ENCODE assay signal across 11 cellular contexts in the genomic region with DNA sequence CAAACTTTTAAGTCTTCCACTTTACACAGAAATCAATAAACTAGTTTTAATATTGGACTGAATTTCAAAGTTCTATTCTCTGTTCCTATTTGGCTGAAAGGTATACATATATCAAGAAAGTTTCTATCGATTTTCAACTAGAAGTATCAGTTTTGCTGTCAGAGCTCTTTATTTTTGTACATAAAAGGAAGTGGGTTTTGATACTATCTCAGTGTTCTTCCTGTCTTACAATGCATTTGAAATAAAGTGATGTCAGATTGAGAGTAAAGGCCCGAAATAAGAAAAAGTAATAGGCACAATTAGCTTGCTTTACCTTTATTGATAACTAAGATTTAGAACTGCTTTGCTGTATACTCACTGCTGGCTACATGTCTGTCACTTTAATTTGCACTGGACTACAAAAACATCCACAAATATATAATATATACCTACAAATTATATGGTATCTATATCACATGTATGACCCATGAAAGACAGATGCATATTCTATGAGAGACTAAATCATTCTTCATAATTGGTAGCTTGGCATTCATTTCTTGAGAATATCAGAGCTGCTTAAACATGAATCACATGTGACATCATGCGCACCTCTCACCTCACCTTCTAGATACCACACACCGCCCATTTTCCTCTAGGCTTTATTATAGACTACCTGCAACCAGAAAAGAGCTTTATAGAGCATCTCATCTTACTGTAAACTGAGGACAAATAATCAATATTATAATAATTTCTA.
DNase-seq lines count a peak whose midpoint lies in the region; ATAC-seq, FAIRE-seq and TF ChIP-seq lines count a peak whose summit lies in the region.
"Had no signal": no experiment of that assay in that cellular context is flagged by ENCODE, and none has a peak within 500 bp of the region (broad histone marks: within the 10 kb centered on the region; RNA-seq: fewer than 3 reads in every experiment).

No MANE protein-coding gene starts in this region.

- POLR2A ChIA-PET in HepG2 (lab: Yijun Ruan, JAX), result interaction anchor here (1.0 kb wide), 1 partner anchor 84 kb away, joined by 3 read pairs; a partner anchor contains a TSS
- POLR2A ChIA-PET in activated CD8-positive, alpha-beta T cell treated with anti-CD3 and anti-CD28 coated beads for 36 hours (lab: Charles Lee), result interaction anchor here (0.7 to 2.7 kb wide), 4 partner anchors 13 to 57 kb away, joined by 3 to 10 read pairs (median 6); no protein-coding TSS in a partner anchor

- no peaks in the 10 kb centered on the region for H3K27me3 Mint-ChIP-seq in activated CD8-positive, alpha-beta T cell treated with anti-CD3 and anti-CD28 coated beads for 36 hours

- no peak overlapping the region for H3K4me2 ChIP-seq in HepG2 (ENCODE audit: low read depth, low read length)

- 92% methylated on average over 4 of the region's 4 CpGs for WGBS in HepG2 (ENCODE audit: low lambda C conversion rate)
- WGBS in right lobe of liver (ENCODE audit: insufficient coverage, low coverage, low lambda C conversion rate, missing lambda C conversion rate), result 63% methylated on average over 4 of the region's 4 CpGs

- H4K20me1 ChIP-seq in HepG2 (ENCODE audit: insufficient read depth, low read length), result no peaks in the 10 kb centered on the region; the same call in none of the 2 replicates

- no peak overlapping the region for H3K4me3 ChIP-seq in HepG2 (replicated peaks in 1 of 3; ENCODE audit: insufficient read depth in 1 of 3, low read depth in 2 of 3, low read length in 3 of 3)
- H3K4me3 ChIP-seq in right lobe of liver, result no peak overlapping the region
- H3K4me3 ChIP-seq in upper lobe of right lung, result no peak overlapping the region

- H3K9ac ChIP-seq in HepG2 (ENCODE audit: insufficient read depth, low read depth, low read length), result no peak overlapping the region

- no peak for FAIRE-seq in HepG2 (lab: Jason Lieb, UNC)
- no peak for FAIRE-seq in urothelium cell line (lab: Jason Lieb, UNC)
- FAIRE-seq: endometrium, RCC 7860 had no signal

- peaks cover 84% of the 10 kb centered on the region for H3K4me1 Mint-ChIP-seq in activated CD8-positive, alpha-beta T cell treated with anti-CD3 and anti-CD28 coated beads for 36 hours (ENCODE audit: low read depth)

- peaks cover 3% of the 10 kb centered on the region for H3K9me3 Mint-ChIP-seq in activated CD8-positive, alpha-beta T cell treated with anti-CD3 and anti-CD28 coated beads for 36 hours

- H3K36me3 Mint-ChIP-seq in activated CD8-positive, alpha-beta T cell treated with anti-CD3 and anti-CD28 coated beads for 36 hours (ENCODE audit: low read depth), result peaks cover 73% of the 10 kb centered on the region

- H3K4me3 Mint-ChIP-seq in activated CD8-positive, alpha-beta T cell treated with anti-CD3 and anti-CD28 coated beads for 36 hours, result peak overlapping the region; percentile 80

- H3K9me3 ChIP-seq in HepG2 (ENCODE audit: low read length), result no peaks in the 10 kb centered on the region
- H3K9me3 ChIP-seq in right lobe of liver, result no peaks in the 10 kb centered on the region
- no peaks in the 10 kb centered on the region for H3K9me3 ChIP-seq in upper lobe of right lung

- TF ChIP-seq CTCF in HepG2 (CRISPR knock-in tag; IDR thresholded peaks at IDR 0.05), result no peak
- no peak for TF ChIP-seq CTCF in right lobe of liver (IDR thresholded peaks at IDR 0.05)
- TF ChIP-seq CTCF in activated CD8-positive, alpha-beta T cell treated with anti-CD3 and anti-CD28 coated beads for 36 hours (IDR thresholded peaks at IDR 0.05), result no peak
- no peak for TF ChIP-seq CTCF in upper lobe of right lung (IDR thresholded peaks at IDR 0.05)

- CTCF ChIA-PET in HepG2 (lab: Yijun Ruan, JAX; ENCODE audit: low intra/inter-chr PET ratio, low total read pairs), result interaction anchor here (0.6 kb wide), 1 partner anchor 22 kb away, joined by 3 read pairs; no protein-coding TSS in a partner anchor
- CTCF ChIA-PET in activated CD8-positive, alpha-beta T cell treated with anti-CD3 and anti-CD28 coated beads for 36 hours (lab: Charles Lee), result interaction anchor here (1.0 to 2.6 kb wide), 7 partner anchors 8 to 58 kb away, joined by 3 to 20 read pairs (median 4); no protein-coding TSS in a partner anchor

- TSS peak; percentile 9 for BruUV-seq in HepG2 (replicated peaks; lab: Mats Ljungman, UMichigan)

- TF ChIP-seq RAD21 in HepG2 (CRISPR knock-in tag; IDR thresholded peaks at IDR 0.05), result no peak

- peak overlapping the region; percentile 92 for H3K27ac Mint-ChIP-seq in activated CD8-positive, alpha-beta T cell treated with anti-CD3 and anti-CD28 coated beads for 36 hours

- H2AFZ ChIP-seq in HepG2 (ENCODE audit: low read length), result no peak overlapping the region

- in situ Hi-C loops in HepG2 (cut with HindIII; ENCODE audit: extremely low pct_ligation_motif_present, low pct_unique_long_range_greater_than_20kb), result no loop called here

- H3K4me1 ChIP-seq in HepG2 (ENCODE audit: insufficient read depth, low read length) (peaks cover 31% of the 10 kb centered on the region), right lobe of liver (peaks cover 0 to 47% (median 7%) of the 10 kb centered on the region in 4 donors), upper lobe of right lung (no peaks in the 10 kb centered on the region)

- H3K36me3 ChIP-seq in HepG2 (replicated peaks in 1 of 2; ENCODE audit: control insufficient read depth in 1 of 2, insufficient read depth in 2 of 2, low read length in 2 of 2) (peaks cover 11 to 44% of the 10 kb centered on the region in 2 experiments), right lobe of liver (no peaks in the 10 kb centered on the region), upper lobe of right lung (peaks cover 24% of the 10 kb centered on the region)

- intact Hi-C loops in HepG2 (cut with micrococcal nuclease; ENCODE audit: unreplicated experiment) (no loop called here), right lobe of liver (cut with DNase I) (no loop called here), upper lobe of right lung (cut with DNase I) (no loop called here)
- intact Hi-C loops in activated CD8-positive, alpha-beta T cell treated with anti-CD3 and anti-CD28 coated beads for 36 hours (cut with micrococcal nuclease), result loop anchor here (5.0 kb wide), 1 partner anchor 38 kb away; no protein-coding TSS in a partner anchor

- ATAC-seq in HepG2 (no peak), right lobe of liver (no peak), HG03097 (IDR thresholded peaks at IDR 0.05; ENCODE audit: low FRiP score, unreplicated experiment) (peak; percentile 64), upper lobe of right lung (no peak)
- ATAC-seq in activated CD8-positive, alpha-beta T cell treated with anti-CD3 and anti-CD28 coated beads for 36 hours, result peak; percentile 57

- TF ChIP-seq POLR2A in HepG2 (IDR thresholded peaks at IDR 0.05; ENCODE audit: insufficient read depth in 1 of 2, low read depth in 2 of 2, low read length in 2 of 2), result no peak
- no peak for TF ChIP-seq POLR2A in right lobe of liver (IDR thresholded peaks at IDR 0.05)

- DNase-seq in HepG2 (ENCODE audit: low spot score) (no peak), right lobe of liver (no peak), upper lobe of right lung (no peak), urothelium cell line (ENCODE audit: low spot score) (no peak), NCI-H2029 treated with DMSO at 0.1 percent for 48 hours (lab: John Stamatoyannopoulos, UW) (no peak), NCI-H1105 treated with DMSO at 0.1 percent for 48 hours (lab: John Stamatoyannopoulos, UW) (no peak)
- peak; percentile 52 for DNase-seq in activated CD8-positive, alpha-beta T cell treated with anti-CD3 and anti-CD28 coated beads for 36 hours
- DNase-seq: activated CD8-positive, alpha-beta memory T cell treated with anti-CD3 and anti-CD28 coated beads, Interleukin-2, amount 50 U/mL, for 4 hours had no signal

- TF ChIP-seq EP300 in HepG2 (IDR thresholded peaks at IDR 0.05; ENCODE audit: low read depth in 2 of 2, low read length in 2 of 2), result no peak
- no peak for TF ChIP-seq EP300 in HepG2 (CRISPR knock-in tag; IDR thresholded peaks at IDR 0.05; ENCODE audit: borderline replicate concordance)

- H3K27ac ChIP-seq in HepG2 (ENCODE audit: extremely low read length, insufficient read depth, low read length) (no peak overlapping the region), right lobe of liver (no peak overlapping the region), upper lobe of right lung (peak overlapping the region; percentile 28)

- peaks cover 7% of the 10 kb centered on the region for H3K79me2 ChIP-seq in HepG2 (ENCODE audit: insufficient read depth, low read length)

- no peaks in the 10 kb centered on the region for H3K27me3 ChIP-seq in HepG2 (ENCODE audit: control insufficient read depth in 1 of 2, insufficient read depth in 2 of 2, low read length in 2 of 2)
- no peaks in the 10 kb centered on the region for H3K27me3 ChIP-seq in right lobe of liver
- no peaks in the 10 kb centered on the region for H3K27me3 ChIP-seq in upper lobe of right lung

TF ChIP-seq in HepG2, 621 proteins besides CTCF, POLR2A, EP300 and RAD21:
- TF ChIP-seq GLI4 (CRISPR knock-in tag; IDR thresholded peaks at IDR 0.05; ENCODE audit: borderline replicate concordance) (no peak), GTF2F1 (IDR thresholded peaks at IDR 0.05; ENCODE audit: low read length) (no peak), HIVEP1 (CRISPR knock-in tag; IDR thresholded peaks at IDR 0.05) (no peak), ZNF17 (CRISPR knock-in tag; IDR thresholded peaks at IDR 0.05) (no peak), ZNF713 (CRISPR knock-in tag; IDR thresholded peaks at IDR 0.05) (no peak)

Comparison
In these comparisons a context has a peak if more than half of its experiments do, and no peak if none do; other contexts are left out.
1. ATAC-seq: peak in HG03097 (single experiment) and activated CD8-positive, alpha-beta T cell treated with anti-CD3 and anti-CD28 coated beads for 36 hours (single experiment); none in HepG2 (single experiment), right lobe of liver (0 of 4) and upper lobe of right lung (single experiment).